1 cellular context compared by ENCODE assay signal in genomic region chr19:1827566-1828278, GRCh38.
TF ChIP-seq lines count a peak whose summit lies in the region.

No MANE protein-coding gene starts in this region.

TF ChIP-seq in GM23338, 12 proteins besides CTCF, POLR2A, EP300 and RAD21 (continued from another document):
- TF ChIP-seq, protein P1, sequence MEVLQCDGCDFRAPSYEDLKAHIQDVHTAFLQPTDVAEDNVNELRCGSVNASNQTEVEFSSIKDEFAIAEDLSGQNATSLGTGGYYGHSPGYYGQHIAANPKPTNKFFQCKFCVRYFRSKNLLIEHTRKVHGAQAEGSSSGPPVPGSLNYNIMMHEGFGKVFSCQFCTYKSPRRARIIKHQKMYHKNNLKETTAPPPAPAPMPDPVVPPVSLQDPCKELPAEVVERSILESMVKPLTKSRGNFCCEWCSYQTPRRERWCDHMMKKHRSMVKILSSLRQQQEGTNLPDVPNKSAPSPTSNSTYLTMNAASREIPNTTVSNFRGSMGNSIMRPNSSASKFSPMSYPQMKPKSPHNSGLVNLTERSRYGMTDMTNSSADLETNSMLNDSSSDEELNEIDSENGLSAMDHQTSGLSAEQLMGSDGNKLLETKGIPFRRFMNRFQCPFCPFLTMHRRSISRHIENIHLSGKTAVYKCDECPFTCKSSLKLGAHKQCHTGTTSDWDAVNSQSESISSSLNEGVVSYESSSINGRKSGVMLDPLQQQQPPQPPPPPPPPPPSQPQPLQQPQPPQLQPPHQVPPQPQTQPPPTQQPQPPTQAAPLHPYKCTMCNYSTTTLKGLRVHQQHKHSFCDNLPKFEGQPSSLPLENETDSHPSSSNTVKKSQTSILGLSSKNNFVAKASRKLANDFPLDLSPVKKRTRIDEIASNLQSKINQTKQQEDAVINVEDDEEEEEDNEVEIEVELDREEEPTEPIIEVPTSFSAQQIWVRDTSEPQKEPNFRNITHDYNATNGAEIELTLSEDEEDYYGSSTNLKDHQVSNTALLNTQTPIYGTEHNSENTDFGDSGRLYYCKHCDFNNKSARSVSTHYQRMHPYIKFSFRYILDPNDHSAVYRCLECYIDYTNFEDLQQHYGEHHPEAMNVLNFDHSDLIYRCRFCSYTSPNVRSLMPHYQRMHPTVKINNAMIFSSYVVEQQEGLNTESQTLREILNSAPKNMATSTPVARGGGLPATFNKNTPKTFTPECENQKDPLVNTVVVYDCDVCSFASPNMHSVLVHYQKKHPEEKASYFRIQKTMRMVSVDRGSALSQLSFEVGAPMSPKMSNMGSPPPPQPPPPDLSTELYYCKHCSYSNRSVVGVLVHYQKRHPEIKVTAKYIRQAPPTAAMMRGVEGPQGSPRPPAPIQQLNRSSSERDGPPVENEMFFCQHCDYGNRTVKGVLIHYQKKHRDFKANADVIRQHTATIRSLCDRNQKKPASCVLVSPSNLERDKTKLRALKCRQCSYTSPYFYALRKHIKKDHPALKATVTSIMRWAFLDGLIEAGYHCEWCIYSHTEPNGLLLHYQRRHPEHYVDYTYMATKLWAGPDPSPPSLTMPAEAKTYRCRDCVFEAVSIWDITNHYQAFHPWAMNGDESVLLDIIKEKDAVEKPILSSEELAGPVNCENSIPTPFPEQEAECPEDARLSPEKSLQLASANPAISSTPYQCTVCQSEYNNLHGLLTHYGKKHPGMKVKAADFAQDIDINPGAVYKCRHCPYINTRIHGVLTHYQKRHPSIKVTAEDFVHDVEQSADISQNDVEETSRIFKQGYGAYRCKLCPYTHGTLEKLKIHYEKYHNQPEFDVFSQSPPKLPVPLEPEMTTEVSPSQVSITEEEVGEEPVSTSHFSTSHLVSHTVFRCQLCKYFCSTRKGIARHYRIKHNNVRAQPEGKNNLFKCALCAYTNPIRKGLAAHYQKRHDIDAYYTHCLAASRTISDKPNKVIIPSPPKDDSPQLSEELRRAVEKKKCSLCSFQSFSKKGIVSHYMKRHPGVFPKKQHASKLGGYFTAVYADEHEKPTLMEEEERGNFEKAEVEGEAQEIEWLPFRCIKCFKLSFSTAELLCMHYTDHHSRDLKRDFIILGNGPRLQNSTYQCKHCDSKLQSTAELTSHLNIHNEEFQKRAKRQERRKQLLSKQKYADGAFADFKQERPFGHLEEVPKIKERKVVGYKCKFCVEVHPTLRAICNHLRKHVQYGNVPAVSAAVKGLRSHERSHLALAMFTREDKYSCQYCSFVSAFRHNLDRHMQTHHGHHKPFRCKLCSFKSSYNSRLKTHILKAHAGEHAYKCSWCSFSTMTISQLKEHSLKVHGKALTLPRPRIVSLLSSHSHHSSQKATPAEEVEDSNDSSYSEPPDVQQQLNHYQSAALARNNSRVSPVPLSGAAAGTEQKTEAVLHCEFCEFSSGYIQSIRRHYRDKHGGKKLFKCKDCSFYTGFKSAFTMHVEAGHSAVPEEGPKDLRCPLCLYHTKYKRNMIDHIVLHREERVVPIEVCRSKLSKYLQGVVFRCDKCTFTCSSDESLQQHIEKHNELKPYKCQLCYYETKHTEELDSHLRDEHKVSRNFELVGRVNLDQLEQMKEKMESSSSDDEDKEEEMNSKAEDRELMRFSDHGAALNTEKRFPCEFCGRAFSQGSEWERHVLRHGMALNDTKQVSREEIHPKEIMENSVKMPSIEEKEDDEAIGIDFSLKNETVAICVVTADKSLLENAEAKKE (CRISPR knock-in tag; IDR thresholded peaks at IDR 0.05), result no peak
- TF ChIP-seq EZH2phosphoT487 (IDR thresholded peaks at IDR 0.05; ENCODE audit: unreplicated experiment), result no peak
- TF ChIP-seq, protein P2, sequence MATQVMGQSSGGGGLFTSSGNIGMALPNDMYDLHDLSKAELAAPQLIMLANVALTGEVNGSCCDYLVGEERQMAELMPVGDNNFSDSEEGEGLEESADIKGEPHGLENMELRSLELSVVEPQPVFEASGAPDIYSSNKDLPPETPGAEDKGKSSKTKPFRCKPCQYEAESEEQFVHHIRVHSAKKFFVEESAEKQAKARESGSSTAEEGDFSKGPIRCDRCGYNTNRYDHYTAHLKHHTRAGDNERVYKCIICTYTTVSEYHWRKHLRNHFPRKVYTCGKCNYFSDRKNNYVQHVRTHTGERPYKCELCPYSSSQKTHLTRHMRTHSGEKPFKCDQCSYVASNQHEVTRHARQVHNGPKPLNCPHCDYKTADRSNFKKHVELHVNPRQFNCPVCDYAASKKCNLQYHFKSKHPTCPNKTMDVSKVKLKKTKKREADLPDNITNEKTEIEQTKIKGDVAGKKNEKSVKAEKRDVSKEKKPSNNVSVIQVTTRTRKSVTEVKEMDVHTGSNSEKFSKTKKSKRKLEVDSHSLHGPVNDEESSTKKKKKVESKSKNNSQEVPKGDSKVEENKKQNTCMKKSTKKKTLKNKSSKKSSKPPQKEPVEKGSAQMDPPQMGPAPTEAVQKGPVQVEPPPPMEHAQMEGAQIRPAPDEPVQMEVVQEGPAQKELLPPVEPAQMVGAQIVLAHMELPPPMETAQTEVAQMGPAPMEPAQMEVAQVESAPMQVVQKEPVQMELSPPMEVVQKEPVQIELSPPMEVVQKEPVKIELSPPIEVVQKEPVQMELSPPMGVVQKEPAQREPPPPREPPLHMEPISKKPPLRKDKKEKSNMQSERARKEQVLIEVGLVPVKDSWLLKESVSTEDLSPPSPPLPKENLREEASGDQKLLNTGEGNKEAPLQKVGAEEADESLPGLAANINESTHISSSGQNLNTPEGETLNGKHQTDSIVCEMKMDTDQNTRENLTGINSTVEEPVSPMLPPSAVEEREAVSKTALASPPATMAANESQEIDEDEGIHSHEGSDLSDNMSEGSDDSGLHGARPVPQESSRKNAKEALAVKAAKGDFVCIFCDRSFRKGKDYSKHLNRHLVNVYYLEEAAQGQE (IDR thresholded peaks at IDR 0.05; ENCODE audit: unreplicated experiment), result no peak
- no peak for TF ChIP-seq ZNF114 (CRISPR knock-in tag; IDR thresholded peaks at IDR 0.05)
